In genomic region chr1:220876511-220877347, GRCh38 we compare ENCODE assay signal across 9 cellular contexts. TPM values are rescaled to one million over a fixed set of nuclear protein-coding genes. Genes with fewer than 3 reads are reported as not detected.
A peak's percentile ranks its signal among the peaks of the same experiment; 100 is the strongest.
DNase-seq lines count a peak whose midpoint lies in the region; ATAC-seq and TF ChIP-seq lines count a peak whose summit lies in the region.
"Had no signal": no experiment of that assay in that cellular context is flagged by ENCODE, and none has a peak within 500 bp of the region (broad histone marks: within the 10 kb centered on the region; RNA-seq: fewer than 3 reads in every experiment).

No MANE protein-coding gene starts in this region.

- H3K4me1 ChIP-seq in esophagus muscularis mucosa (peaks cover 29 to 61% (median 53%) of the 10 kb centered on the region in 4 donors), vagina (peaks cover 41% of the 10 kb centered on the region)

- H3K9me3 ChIP-seq in esophagus muscularis mucosa, result no peaks in the 10 kb centered on the region
- no peaks in the 10 kb centered on the region for H3K9me3 ChIP-seq in vagina

- WGBS in esophagus muscularis mucosa, result 67% methylated on average over 36 of the region's 52 CpGs

- TF ChIP-seq CTCF in esophagus muscularis mucosa (IDR thresholded peaks at IDR 0.05) (no peak), vagina (IDR thresholded peaks at IDR 0.05) (no peak)

- H3K27ac Mint-ChIP-seq in naive B cell, result peak overlapping the region in 5 of 6 donors; percentile 4 to 92 (median 89)

- ATAC-seq in naive B cell (ENCODE audit: low read depth in 2 of 2), result peak; percentile 32 to 39
- ATAC-seq in HG02981 (IDR thresholded peaks at IDR 0.05; ENCODE audit: unreplicated experiment), result no peak
- no peak for ATAC-seq in GM19467 (IDR thresholded peaks at IDR 0.05; ENCODE audit: unreplicated experiment)

- H3K36me3 Mint-ChIP-seq in naive B cell, result no peaks in the 10 kb centered on the region

- no peaks in the 10 kb centered on the region for H3K9me3 Mint-ChIP-seq in naive B cell

- peaks cover 8 to 27% (median 18%) of the 10 kb centered on the region in 3 donors for H3K27me3 Mint-ChIP-seq in naive B cell

- no peak for TF ChIP-seq EP300 in esophagus muscularis mucosa (IDR thresholded peaks at IDR 0.05)

- H3K4me1 Mint-ChIP-seq in naive B cell, result peaks cover 45 to 47% (median 45%) of the 10 kb centered on the region in 3 donors

- TF ChIP-seq POLR2A in esophagus muscularis mucosa (IDR thresholded peaks at IDR 0.05; ENCODE audit: low read depth) (no peak), vagina (IDR thresholded peaks at IDR 0.05) (no peak)

- H3K4me3 Mint-ChIP-seq in naive B cell, result peak overlapping the region; percentile 88 to 98 (median 94)

- intact Hi-C loops in esophagus muscularis mucosa (cut with DNase I) (no loop called here), vagina (cut with DNase I) (loop anchor here (10.0 kb wide), 1 partner anchor 62 kb away; no protein-coding TSS in a partner anchor)

- DNase-seq in stimulated activated CD4-positive, alpha-beta T cell treated with anti-CD3 and anti-CD28 coated beads, Interleukin-15, amount 100 ng/mL, for 24 hours, result peak; percentile 10
- no peak for DNase-seq in stimulated activated CD4-positive, alpha-beta T cell treated with anti-CD3 and anti-CD28 coated beads, Interleukin-4, amount 100 ng/mL, for 4 hours
- DNase-seq in esophagus muscularis mucosa (ENCODE audit: extremely low spot score) (no peak), naive B cell (peak; percentile 47), vagina (ENCODE audit: extremely low spot score in 2 of 2) (peak; percentile 77 to 88), GM19238 (ENCODE audit: insufficient read length, low spot score) (no peak)
- DNase-seq: SW 1271 had no signal

- H3K36me3 ChIP-seq in esophagus muscularis mucosa, result peaks cover 0 to 1% (median under 1%) of the 10 kb centered on the region in 4 donors
- no peaks in the 10 kb centered on the region for H3K36me3 ChIP-seq in vagina

- no peaks in the 10 kb centered on the region for H3K27me3 ChIP-seq in esophagus muscularis mucosa
- H3K27me3 ChIP-seq in vagina, result no peaks in the 10 kb centered on the region

- H3K27ac ChIP-seq in esophagus muscularis mucosa (replicated peaks in 1 of 4) (peak overlapping the region; percentile 69 to 99 (median 93)), vagina (peak overlapping the region; percentile 52)

- H3K4me3 ChIP-seq in esophagus muscularis mucosa, result peak overlapping the region; percentile 40 to 73 (median 46)
- H3K4me3 ChIP-seq in vagina, result peak overlapping the region in 1 of 2 donors; percentile 12

RNA-seq across cellular contexts. Expression of gene HLX, which starts 2.5 kb away (rescaled TPM):
- total RNA-seq in esophagus muscularis mucosa (10 to 100 TPM in 3 of 4 donors, 1 to 10 TPM in 1; 8.7 to 27.3 (median 16.1) TPM), vagina (7.4 TPM)
- polyA plus RNA-seq in naive B cell (ENCODE audit: low read depth in 6 of 6), result 1 to 10 TPM in 4 of 6 donors, under 1 TPM in 1, not detected in 1; 0.92 to 3.5 (median 2.7) TPM

Comparison
In these comparisons a context has a peak if more than half of its experiments do, and no peak if none do; other contexts are left out.
1. DNase-seq: peak in stimulated activated CD4-positive, alpha-beta T cell treated with anti-CD3 and anti-CD28 coated beads, Interleukin-15, amount 100 ng/mL, for 24 hours (single experiment), naive B cell (single experiment) and vagina (2 of 2); none in stimulated activated CD4-positive, alpha-beta T cell treated with anti-CD3 and anti-CD28 coated beads, Interleukin-4, amount 100 ng/mL, for 4 hours (0 of 2), esophagus muscularis mucosa (single experiment) and GM19238 (single experiment).
2. ATAC-seq: peak in naive B cell (2 of 2); none in HG02981 (single experiment) and GM19467 (single experiment).